Comparison of ENCODE assay signal across 30 cellular contexts in genomic region chr6:170383466-170384075, GRCh38.
DNase-seq lines count a peak whose midpoint lies in the region; FAIRE-seq and TF ChIP-seq lines count a peak whose summit lies in the region.
"Had no signal": no experiment of that assay in that cellular context is flagged by ENCODE, and none has a peak within 500 bp of the region (broad histone marks: within the 10 kb centered on the region; RNA-seq: fewer than 3 reads in every experiment).

No MANE protein-coding gene starts in this region.

- H3K9me3 Mint-ChIP-seq in MCF 10A (ENCODE audit: unreplicated experiment) (no peaks in the 10 kb centered on the region), neural crest cell (no peaks in the 10 kb centered on the region), glutamatergic neuron (ENCODE audit: unreplicated experiment) (no peaks in the 10 kb centered on the region)
- H3K9me3 Mint-ChIP-seq: CD4-positive, alpha-beta memory T cell; HFFc6 had no signal

- DNase-seq in MCF 10A (ENCODE audit: unreplicated experiment): no peak
- DNase-seq in breast epithelium (ENCODE audit: low spot score in 2 of 2): no peak
- peak; percentile 35 for DNase-seq in bronchial epithelial cell (ENCODE audit: low read depth)
- DNase-seq in neural crest cell (ENCODE audit: low read depth, low spot score): no peak
- no peak for DNase-seq in C1 segment of cervical spinal cord (lab: John Stamatoyannopoulos, UW)
- no peak for DNase-seq in glutamatergic neuron
- no peak for DNase-seq in caudate nucleus (lab: John Stamatoyannopoulos, UW)
- DNase-seq: Calu3; CD4-positive, alpha-beta memory T cell; DMS79 treated with DMSO at 0.1 percent for 48 hours; GF-D8; GOT3; HFFc6; IMR-90; KG1; NCI-H1048; NCI-H1417; NCI-H1694; NCI-H2029 treated with DMSO at 0.1 percent for 48 hours; NCI-H2171; NCI-H226; NCI-H510A; NCI-H69; Right ventricle myocardium superior; RPMI8226 had no signal

- H3K27ac ChIP-seq in breast epithelium (no peak overlapping the region), caudate nucleus (ENCODE audit: low read depth, low read length) (no peak overlapping the region)
- H3K27ac ChIP-seq: BLaER1, SJSA1 had no signal

- H3K27ac Mint-ChIP-seq in MCF 10A (ENCODE audit: low read depth, unreplicated experiment) (peak overlapping the region; percentile 57), neural crest cell (ENCODE audit: unreplicated experiment) (no peak overlapping the region), glutamatergic neuron (ENCODE audit: unreplicated experiment) (no peak overlapping the region)
- H3K27ac Mint-ChIP-seq: HFFc6 had no signal

- H3K27me3 Mint-ChIP-seq in MCF 10A (ENCODE audit: insufficient read depth, unreplicated experiment) (no peaks in the 10 kb centered on the region), neural crest cell (ENCODE audit: low read depth) (no peaks in the 10 kb centered on the region), glutamatergic neuron (ENCODE audit: unreplicated experiment) (no peaks in the 10 kb centered on the region)
- H3K27me3 Mint-ChIP-seq: CD4-positive, alpha-beta memory T cell had no signal

- CTCF ChIA-PET in MCF 10A (lab: Yijun Ruan, JAX): no interaction called here

- H3K36me3 Mint-ChIP-seq in MCF 10A (ENCODE audit: insufficient read depth, unreplicated experiment) (peaks cover 17% of the 10 kb centered on the region), neural crest cell (ENCODE audit: low read depth) (no peaks in the 10 kb centered on the region), glutamatergic neuron (ENCODE audit: unreplicated experiment) (no peaks in the 10 kb centered on the region)

- H3K9me3 ChIP-seq in breast epithelium: no peaks in the 10 kb centered on the region
- H3K9me3 ChIP-seq: BLaER1, HAP-1, SJSA1 had no signal

- H3K36me3 ChIP-seq in breast epithelium (no peaks in the 10 kb centered on the region), bronchial epithelial cell (ENCODE audit: control insufficient read depth, insufficient read depth, low read length) (no peaks in the 10 kb centered on the region)

- POLR2A ChIA-PET in MCF 10A (lab: Yijun Ruan, JAX): no interaction called here

- H3K4me1 Mint-ChIP-seq in MCF 10A (ENCODE audit: insufficient read depth, unreplicated experiment) (no peaks in the 10 kb centered on the region), neural crest cell (peaks cover 10% of the 10 kb centered on the region), glutamatergic neuron (ENCODE audit: low read depth, unreplicated experiment) (peaks cover 10% of the 10 kb centered on the region)

- TF ChIP-seq CTCF in MCF 10A (IDR thresholded peaks at IDR 0.05; ENCODE audit: unreplicated experiment): no peak
- TF ChIP-seq CTCF in breast epithelium (IDR thresholded peaks at IDR 0.05): no peak
- TF ChIP-seq CTCF in bronchial epithelial cell (IDR thresholded peaks at IDR 0.05; ENCODE audit: insufficient read depth, low read length, severe bottlenecking): no peak
- no peak for TF ChIP-seq CTCF in neural crest cell (conservative IDR thresholded peaks at IDR 0.05)
- no peak for TF ChIP-seq CTCF in glutamatergic neuron (IDR thresholded peaks at IDR 0.05; ENCODE audit: partially characterized antibody, unreplicated experiment)

- H3K4me1 ChIP-seq in breast epithelium: no peaks in the 10 kb centered on the region
- H3K4me1 ChIP-seq: HAP-1, SJSA1 had no signal

- H3K27me3 ChIP-seq in breast epithelium (no peaks in the 10 kb centered on the region), bronchial epithelial cell (ENCODE audit: control insufficient read depth, insufficient read depth, low read length) (no peaks in the 10 kb centered on the region)
- H3K27me3 ChIP-seq: BLaER1, SJSA1 had no signal

- TF ChIP-seq POLR2A in breast epithelium (IDR thresholded peaks at IDR 0.05): no peak

- no TSS peak for BruUV-seq in MCF 10A (replicated peaks; lab: Mats Ljungman, UMichigan)

- intact Hi-C loops in MCF 10A (cut with micrococcal nuclease): no loop called here
- intact Hi-C loops in breast epithelium (cut with DNase I; ENCODE audit: low total_unique reads): no loop called here

- FAIRE-seq in bronchial epithelial cell (lab: Jason Lieb, UNC): no peak
- FAIRE-seq: A204.1, GM12891 had no signal

- no peak overlapping the region for H3K4me3 Mint-ChIP-seq in MCF 10A (ENCODE audit: unreplicated experiment)
- peak overlapping the region; percentile 2 for H3K4me3 Mint-ChIP-seq in neural crest cell
- H3K4me3 Mint-ChIP-seq in glutamatergic neuron (ENCODE audit: unreplicated experiment): no peak overlapping the region
- H3K4me3 Mint-ChIP-seq: CD4-positive, alpha-beta memory T cell; HFFc6 had no signal

- H3K4me3 ChIP-seq in breast epithelium (no peak overlapping the region), bronchial epithelial cell (ENCODE audit: low read depth, low read length) (no peak overlapping the region)
- H3K4me3 ChIP-seq: BLaER1, HAP-1, SJSA1 had no signal
